In the genomic region with DNA sequence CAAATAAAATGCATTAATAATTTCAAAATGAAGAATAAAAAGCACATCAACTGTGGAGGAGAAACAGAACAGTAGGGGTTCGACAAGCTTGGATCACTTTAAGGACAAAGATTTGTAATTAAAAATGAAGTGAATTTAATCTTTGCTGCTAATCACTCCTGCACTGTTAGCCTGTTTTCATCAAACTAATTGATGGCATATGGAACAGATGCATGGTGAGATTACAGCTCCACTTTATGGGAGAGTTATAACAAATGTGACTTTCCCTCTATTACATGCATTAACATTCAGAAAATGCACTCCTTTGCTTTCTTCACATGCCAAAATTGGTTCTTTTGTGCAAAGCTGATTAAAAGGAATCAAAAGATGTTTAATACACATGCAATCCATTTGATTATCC, we compare ENCODE assay signal across 18 cellular contexts.
DNase-seq lines count a peak whose midpoint lies in the region; ATAC-seq and TF ChIP-seq lines count a peak whose summit lies in the region.
"Had no signal": no experiment of that assay in that cellular context is flagged by ENCODE, and none has a peak within 500 bp of the region (broad histone marks: within the 10 kb centered on the region; RNA-seq: fewer than 3 reads in every experiment).

No MANE protein-coding gene starts in this region.

- no peaks in the 10 kb centered on the region for H3K9me3 Mint-ChIP-seq in activated CD8-positive, alpha-beta T cell treated with anti-CD3 and anti-CD28 coated beads for 36 hours
- H3K9me3 Mint-ChIP-seq: GM23338 had no signal

- no peaks in the 10 kb centered on the region for H3K4me1 Mint-ChIP-seq in activated CD8-positive, alpha-beta T cell treated with anti-CD3 and anti-CD28 coated beads for 36 hours (ENCODE audit: low read depth)
- H3K4me1 Mint-ChIP-seq: CD4-positive, CD25-positive, alpha-beta regulatory T cell; CD8-positive, alpha-beta memory T cell; GM23338 had no signal

- no peak for TF ChIP-seq CTCF in retinal pigment epithelial cell (conservative IDR thresholded peaks at IDR 0.05; ENCODE audit: low read depth, low read length)
- no peak for TF ChIP-seq CTCF in activated CD8-positive, alpha-beta T cell treated with anti-CD3 and anti-CD28 coated beads for 36 hours (IDR thresholded peaks at IDR 0.05)

- H3K4me3 ChIP-seq in retinal pigment epithelial cell (ENCODE audit: low read length) = no peak overlapping the region
- H3K4me3 ChIP-seq: GM23338 had no signal

- no peaks in the 10 kb centered on the region for H3K36me3 Mint-ChIP-seq in activated CD8-positive, alpha-beta T cell treated with anti-CD3 and anti-CD28 coated beads for 36 hours (ENCODE audit: low read depth)
- H3K36me3 Mint-ChIP-seq: CD4-positive, CD25-positive, alpha-beta regulatory T cell; CD8-positive, alpha-beta memory T cell had no signal

- POLR2A ChIA-PET in activated CD8-positive, alpha-beta T cell treated with anti-CD3 and anti-CD28 coated beads for 36 hours (lab: Charles Lee) = no interaction called here

- no peaks in the 10 kb centered on the region for H3K27me3 Mint-ChIP-seq in activated CD8-positive, alpha-beta T cell treated with anti-CD3 and anti-CD28 coated beads for 36 hours
- H3K27me3 Mint-ChIP-seq: CD4-positive, CD25-positive, alpha-beta regulatory T cell; CD8-positive, alpha-beta memory T cell had no signal

- peak; percentile 28 for DNase-seq in DMS 273 (lab: John Stamatoyannopoulos, UW; ENCODE audit: unreplicated experiment)
- peak; percentile 48 for DNase-seq in NCI-H524 treated with DMSO at 0.1 percent for 48 hours (lab: John Stamatoyannopoulos, UW)
- peak; percentile 25 for DNase-seq in SK-N-DZ (ENCODE audit: low spot score)
- peak; percentile 7 for DNase-seq in retinal pigment epithelial cell (ENCODE audit: low read depth)
- DNase-seq in iPS-NIHi7 (ENCODE audit: extremely low spot score) = no peak
- DNase-seq in activated CD8-positive, alpha-beta T cell treated with anti-CD3 and anti-CD28 coated beads for 36 hours = no peak
- DNase-seq: ACHN; BE2C; C1 segment of cervical spinal cord; CD4-positive, CD25-positive, alpha-beta regulatory T cell; CD8-positive, alpha-beta memory T cell; COR-L47; DMS53; DND-41; EL; HCEC 1CT had no signal

- no peak overlapping the region for H3K27ac Mint-ChIP-seq in activated CD8-positive, alpha-beta T cell treated with anti-CD3 and anti-CD28 coated beads for 36 hours
- H3K27ac Mint-ChIP-seq: CD8-positive, alpha-beta memory T cell; GM23338 had no signal

- CTCF ChIA-PET in activated CD8-positive, alpha-beta T cell treated with anti-CD3 and anti-CD28 coated beads for 36 hours (lab: Charles Lee) = no interaction called here

- no peak for ATAC-seq in GM21786 (IDR thresholded peaks at IDR 0.05; ENCODE audit: unreplicated experiment)
- no peak for ATAC-seq in activated CD8-positive, alpha-beta T cell treated with anti-CD3 and anti-CD28 coated beads for 36 hours
- ATAC-seq: GM23338 had no signal

- intact Hi-C loops in activated CD8-positive, alpha-beta T cell treated with anti-CD3 and anti-CD28 coated beads for 36 hours (cut with micrococcal nuclease) = no loop called here

- no peak overlapping the region for H3K4me3 Mint-ChIP-seq in activated CD8-positive, alpha-beta T cell treated with anti-CD3 and anti-CD28 coated beads for 36 hours
- H3K4me3 Mint-ChIP-seq: CD4-positive, CD25-positive, alpha-beta regulatory T cell; CD8-positive, alpha-beta memory T cell; GM23338 had no signal

Comparison
In these comparisons a context has a peak if more than half of its experiments do, and no peak if none do; other contexts are left out.
1. DNase-seq: peak in DMS 273 (single experiment), NCI-H524 treated with DMSO at 0.1 percent for 48 hours (single experiment), SK-N-DZ (single experiment) and retinal pigment epithelial cell (single experiment); none in iPS-NIHi7 (single experiment) and activated CD8-positive, alpha-beta T cell treated with anti-CD3 and anti-CD28 coated beads for 36 hours (single experiment).